In genomic region chr3:63557912-63558311, GRCh38 we compare ENCODE assay signal across 1 cellular context.
A peak's percentile ranks its signal among the peaks of the same experiment; 100 is the strongest.
TF ChIP-seq lines count a peak whose summit lies in the region.

No MANE protein-coding gene starts in this region.

TF ChIP-seq in GM12878, 131 proteins besides CTCF, POLR2A, EP300 and RAD21 (continued from another document):
- TF ChIP-seq ZBTB40 (IDR thresholded peaks at IDR 0.05; ENCODE audit: borderline replicate concordance): no peak
- TF ChIP-seq MEF2A (IDR thresholded peaks at IDR 0.05; ENCODE audit: insufficient read depth, low read depth, low read length): no peak
- TF ChIP-seq EED (IDR thresholded peaks at IDR 0.05; ENCODE audit: low read depth): peak; percentile 25; the same call in 1 of the 2 replicates
- TF ChIP-seq NFXL1 (IDR thresholded peaks at IDR 0.05; ENCODE audit: borderline replicate concordance): no peak
- TF ChIP-seq ETV6 (conservative IDR thresholded peaks at IDR 0.05 in 1 of 2, IDR thresholded peaks at IDR 0.05 in 1 of 2; ENCODE audit: borderline replicate concordance in 1 of 2, low read depth in 1 of 2): no peak
- no peak for TF ChIP-seq STAT1 (conservative IDR thresholded peaks at IDR 0.05)
- TF ChIP-seq RUNX3 (IDR thresholded peaks at IDR 0.05; ENCODE audit: low read length): peak; percentile 41; the same call in 1 of the 2 replicates
TF ChIP-seq in GM12878: peak in this region for 6.
